29 cellular contexts compared by ENCODE assay signal in genomic region chr1:50493710-50494109, GRCh38.
DNase-seq lines count a peak whose midpoint lies in the region; ATAC-seq and TF ChIP-seq lines count a peak whose summit lies in the region.
"Had no signal": no experiment of that assay in that cellular context is flagged by ENCODE, and none has a peak within 500 bp of the region (broad histone marks: within the 10 kb centered on the region; RNA-seq: fewer than 3 reads in every experiment).

No MANE protein-coding gene starts in this region.

- H3K9me3 ChIP-seq in mucosa of descending colon, result peaks cover 23% of the 10 kb centered on the region
- H3K9me3 ChIP-seq: ovary had no signal

- no peak for TF ChIP-seq CTCF in mucosa of descending colon (IDR thresholded peaks at IDR 0.05)

- no peaks in the 10 kb centered on the region for H3K4me1 ChIP-seq in mucosa of descending colon (ENCODE audit: low read depth)
- H3K4me1 ChIP-seq: ascending aorta; BLaER1 treated with 17β-estradiol and CSF1 and Interleukin-3, amounts not matched to agents 10 nM and 100 nM; heart right ventricle; lower lobe of right lung; SJCRH30; upper lobe of left lung had no signal

- H3K27ac Mint-ChIP-seq in stimulated activated effector memory CD8-positive, alpha-beta T cell treated with anti-CD3 and anti-CD28 coated beads, Interleukin-12 subunit alpha, Interleukin-12 subunit beta, amount 100 ng/mL, for 72 hours, result no peak overlapping the region
- H3K27ac Mint-ChIP-seq: activated CD4-positive, alpha-beta memory T cell treated with anti-CD3 and anti-CD28 coated beads, Interleukin-2, amount 10 ng/mL, durations not matched to agents 7 days and 5 days; activated naive CD8-positive, alpha-beta T cell treated with anti-CD3 and anti-CD28 coated beads for 36 hours; nephron progenitor cell had no signal

- DNase-seq in DMS153 treated with DMSO at 0.1 percent for 48 hours (lab: John Stamatoyannopoulos, UW; ENCODE audit: unreplicated experiment), result peak; percentile 27
- DNase-seq in NCI-H146 (lab: John Stamatoyannopoulos, UW), result peak; percentile 85
- peak; percentile 70 for DNase-seq in NCI-H69 (lab: John Stamatoyannopoulos, UW)
- peak in 2 of 3 donors; percentile 27 to 72 for DNase-seq in mucosa of descending colon
- no peak for DNase-seq in middle frontal gyrus (ENCODE audit: extremely low spot score, low spot score)
- DNase-seq in stimulated activated effector memory CD8-positive, alpha-beta T cell treated with anti-CD3 and anti-CD28 coated beads, Interleukin-12 subunit alpha, Interleukin-12 subunit beta, amount 100 ng/mL, for 72 hours (ENCODE audit: low spot score in 2 of 2), result no peak
- DNase-seq in A172 (ENCODE audit: low spot score), result no peak
- DNase-seq: activated CD4-positive, alpha-beta memory T cell treated with anti-CD3 and anti-CD28 coated beads, Interleukin-2, amount 10 ng/mL, durations not matched to agents 7 days and 5 days; activated naive CD8-positive, alpha-beta T cell treated with anti-CD3 and anti-CD28 coated beads for 36 hours; cortex of kidney; EL; esophagus squamous epithelium; foreskin melanocyte; heart right ventricle; kidney glomerular epithelial cell; lower lobe of right lung; MG63; NCI-H1694 treated with DMSO at 0.1 percent for 48 hours; NCI-H526; nephron progenitor cell; ovary; retina; SJCRH30; upper lobe of left lung had no signal

- H3K36me3 ChIP-seq in mucosa of descending colon (ENCODE audit: low read depth), result no peaks in the 10 kb centered on the region
- H3K36me3 ChIP-seq: ovary had no signal

- intact Hi-C loops in mucosa of descending colon (cut with DNase I, micrococcal nuclease), result no loop called here

- ATAC-seq in mucosa of descending colon, result peak; percentile 99
- no peak for ATAC-seq in stimulated activated effector memory CD8-positive, alpha-beta T cell treated with anti-CD3 and anti-CD28 coated beads, Interleukin-12 subunit alpha, Interleukin-12 subunit beta, amount 100 ng/mL, for 72 hours
- ATAC-seq: GM12878, heart right ventricle, K562, lower lobe of right lung had no signal

- peaks cover 11% of the 10 kb centered on the region for H3K4me1 Mint-ChIP-seq in stimulated activated effector memory CD8-positive, alpha-beta T cell treated with anti-CD3 and anti-CD28 coated beads, Interleukin-12 subunit alpha, Interleukin-12 subunit beta, amount 100 ng/mL, for 72 hours
- H3K4me1 Mint-ChIP-seq: nephron progenitor cell had no signal

- no peak overlapping the region for H3K4me3 ChIP-seq in mucosa of descending colon
- H3K4me3 ChIP-seq: ascending aorta; BLaER1 treated with 17β-estradiol and CSF1 and Interleukin-3, amounts not matched to agents 10 nM and 100 nM; cardiac muscle cell; esophagus squamous epithelium; GM12878; heart right ventricle; K562; lower lobe of right lung; MG63; ovary; SJCRH30; upper lobe of left lung had no signal

- H3K36me3 Mint-ChIP-seq in stimulated activated effector memory CD8-positive, alpha-beta T cell treated with anti-CD3 and anti-CD28 coated beads, Interleukin-12 subunit alpha, Interleukin-12 subunit beta, amount 100 ng/mL, for 72 hours, result peaks cover 38% of the 10 kb centered on the region

- H3K4me3 Mint-ChIP-seq in stimulated activated effector memory CD8-positive, alpha-beta T cell treated with anti-CD3 and anti-CD28 coated beads, Interleukin-12 subunit alpha, Interleukin-12 subunit beta, amount 100 ng/mL, for 72 hours, result no peak overlapping the region
- H3K4me3 Mint-ChIP-seq: activated CD4-positive, alpha-beta memory T cell treated with anti-CD3 and anti-CD28 coated beads, Interleukin-2, amount 10 ng/mL, durations not matched to agents 7 days and 5 days; activated naive CD8-positive, alpha-beta T cell treated with anti-CD3 and anti-CD28 coated beads for 36 hours; nephron progenitor cell had no signal

- no peaks in the 10 kb centered on the region for H3K9me3 Mint-ChIP-seq in stimulated activated effector memory CD8-positive, alpha-beta T cell treated with anti-CD3 and anti-CD28 coated beads, Interleukin-12 subunit alpha, Interleukin-12 subunit beta, amount 100 ng/mL, for 72 hours

Comparison
In these comparisons a context has a peak if more than half of its experiments do, and no peak if none do; other contexts are left out.
1. DNase-seq: peak in DMS153 treated with DMSO at 0.1 percent for 48 hours (single experiment), NCI-H146 (single experiment), NCI-H69 (single experiment) and mucosa of descending colon (2 of 3); none in middle frontal gyrus (single experiment), stimulated activated effector memory CD8-positive, alpha-beta T cell treated with anti-CD3 and anti-CD28 coated beads, Interleukin-12 subunit alpha, Interleukin-12 subunit beta, amount 100 ng/mL, for 72 hours (0 of 2) and A172 (single experiment).